Comparison of ENCODE assay signal across 12 cellular contexts in genomic region chr21:39675595-39675994, GRCh38.
DNase-seq lines count a peak whose midpoint lies in the region; ATAC-seq and TF ChIP-seq lines count a peak whose summit lies in the region.
"Had no signal": no experiment of that assay in that cellular context is flagged by ENCODE, and none has a peak within 500 bp of the region (broad histone marks: within the 10 kb centered on the region; RNA-seq: fewer than 3 reads in every experiment).

No MANE protein-coding gene starts in this region.

- no peaks in the 10 kb centered on the region for H3K9me3 ChIP-seq in heart left ventricle
- H3K9me3 ChIP-seq in muscle layer of duodenum (ENCODE audit: control insufficient read depth in 1 of 2, low read length in 2 of 2) = no peaks in the 10 kb centered on the region
- H3K9me3 ChIP-seq in HAP-1 = peaks cover 4% of the 10 kb centered on the region; the same call in 1 of the 2 replicates
- H3K9me3 ChIP-seq: MG63, tibial artery had no signal

- TF ChIP-seq CTCF in heart left ventricle (IDR thresholded peaks at IDR 0.05) = no peak
- TF ChIP-seq CTCF in brain microvascular endothelial cell (IDR thresholded peaks at IDR 0.05; ENCODE audit: low read depth, low read length, missing control alignments) = no peak

- H3K27ac ChIP-seq in heart left ventricle (peak overlapping the region in 11 of 12 donors; percentile 28 to 81 (median 67)), brain microvascular endothelial cell (peak overlapping the region; percentile 33), muscle layer of duodenum (ENCODE audit: low read length) (peak overlapping the region; percentile 36)
- H3K27ac ChIP-seq: tibial artery had no signal

- H3K4me1 ChIP-seq in heart left ventricle (peaks cover 0 to 13% (median 5%) of the 10 kb centered on the region in 12 donors), muscle layer of duodenum (ENCODE audit: control insufficient read depth in 1 of 2, insufficient read depth in 2 of 2, low read length in 2 of 2) (peaks cover 0 to 15% of the 10 kb centered on the region in 2 donors), HAP-1 (no peaks in the 10 kb centered on the region)
- H3K4me1 ChIP-seq: tibial artery had no signal

- no peak overlapping the region for H3K4me3 ChIP-seq in heart left ventricle
- H3K4me3 ChIP-seq in brain microvascular endothelial cell (ENCODE audit: low read depth, low read length) = no peak overlapping the region
- H3K4me3 ChIP-seq in muscle layer of duodenum (ENCODE audit: low read depth in 1 of 2, low read length in 2 of 2) = no peak overlapping the region
- no peak overlapping the region for H3K4me3 ChIP-seq in HAP-1
- H3K4me3 ChIP-seq: MG63, tibial artery had no signal

- TF ChIP-seq POLR2A in heart left ventricle (IDR thresholded peaks at IDR 0.05) = no peak

- DNase-seq in heart left ventricle = no peak
- DNase-seq in left cardiac atrium = no peak
- no peak for DNase-seq in brain microvascular endothelial cell
- DNase-seq in HAP-1 (ENCODE audit: low spot score in 2 of 2) = no peak
- DNase-seq in GM03348 (ENCODE audit: low spot score) = no peak
- DNase-seq in dermis blood vessel endothelial cell = no peak
- DNase-seq in NCI-H1417 (lab: John Stamatoyannopoulos, UW) = no peak
- DNase-seq: amygdala, cortex of kidney, MG63, tibial artery had no signal

- ATAC-seq in heart left ventricle (peak in 2 of 4 donors; percentile 10 to 14), left cardiac atrium (no peak)

- WGBS in heart left ventricle, 4 donors = 78 to 83% (median 80%) methylated on average over 12 of the region's 12 CpGs

- in situ Hi-C loops in brain microvascular endothelial cell (cut with HindIII; ENCODE audit: low pct_ligation_motif_present, low sequenced_read_pairs) (no loop called here), HAP-1 (cut with MboI; ENCODE audit: low sequenced_read_pairs) (no loop called here)

- H3K36me3 ChIP-seq in heart left ventricle = no peaks in the 10 kb centered on the region
- no peaks in the 10 kb centered on the region for H3K36me3 ChIP-seq in brain microvascular endothelial cell (replicated peaks)
- H3K36me3 ChIP-seq in muscle layer of duodenum (ENCODE audit: control insufficient read depth in 1 of 2, insufficient read depth in 2 of 2, low read length in 2 of 2) = no peaks in the 10 kb centered on the region
- no peaks in the 10 kb centered on the region for H3K36me3 ChIP-seq in HAP-1 (replicated peaks)
- H3K36me3 ChIP-seq: MG63, tibial artery had no signal

- H3K27me3 ChIP-seq in heart left ventricle = no peaks in the 10 kb centered on the region
- H3K27me3 ChIP-seq in brain microvascular endothelial cell (replicated peaks) = no peaks in the 10 kb centered on the region
- H3K27me3 ChIP-seq in muscle layer of duodenum (ENCODE audit: low read depth, low read length) = no peaks in the 10 kb centered on the region
- H3K27me3 ChIP-seq in HAP-1 (ENCODE audit: low read depth) = no peaks in the 10 kb centered on the region
- H3K27me3 ChIP-seq: MG63, tibial artery had no signal

- intact Hi-C loops in heart left ventricle (cut with DNase I) = no loop called here
- intact Hi-C loops in left cardiac atrium (cut with DNase I) = loop anchor here in 1 of 2 donors (10.0 kb wide), 1 partner anchor 51 kb away; no protein-coding TSS in a partner anchor
